11 cellular contexts compared by ENCODE assay signal in the genomic region with DNA sequence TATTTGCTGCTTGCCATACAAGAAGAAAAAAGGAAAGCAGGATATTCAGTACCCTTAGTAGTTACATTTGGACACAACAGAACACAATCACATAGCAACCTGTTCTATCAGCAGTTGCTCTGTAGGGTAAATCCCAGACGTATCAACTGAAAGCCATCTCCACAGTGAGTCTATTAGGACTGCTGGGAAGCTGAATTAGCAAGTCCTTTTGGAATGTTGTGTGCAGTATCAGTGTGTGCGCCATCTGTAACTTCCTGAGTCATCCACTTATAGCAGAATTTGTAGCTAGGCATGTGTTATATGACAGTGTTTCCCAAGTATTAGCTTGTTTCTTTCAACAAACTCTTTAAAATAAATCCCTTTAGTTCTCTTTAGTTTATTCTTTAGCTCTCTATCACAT. TPM values are rescaled to one million over a fixed set of nuclear protein-coding genes. Genes with fewer than 3 reads are reported as not detected.
DNase-seq lines count a peak whose midpoint lies in the region; ATAC-seq and TF ChIP-seq lines count a peak whose summit lies in the region.
"Had no signal": no experiment of that assay in that cellular context is flagged by ENCODE, and none has a peak within 500 bp of the region (broad histone marks: within the 10 kb centered on the region; RNA-seq: fewer than 3 reads in every experiment).

No MANE protein-coding gene starts in this region.

- no peak overlapping the region for H3K4me3 ChIP-seq in RWPE2 (ENCODE audit: severe bottlenecking)
- H3K4me3 ChIP-seq in fibroblast of villous mesenchyme (ENCODE audit: low read depth, low read length) = no peak overlapping the region
- H3K4me3 ChIP-seq: BLaER1 treated with 17β-estradiol and CSF1 and Interleukin-3, amounts not matched to agents 10 nM and 100 nM had no signal

- DNase-seq in A172 (ENCODE audit: low spot score) (peak; percentile 78), GM04504 (ENCODE audit: low read depth) (peak; percentile 73), RWPE2 (ENCODE audit: low spot score) (no peak), fibroblast of villous mesenchyme (ENCODE audit: low read depth) (peak; percentile 78), CD1c-positive myeloid dendritic cell (ENCODE audit: extremely low spot score) (no peak), NCI-H146 treated with DMSO at 0.1 percent for 48 hours (lab: John Stamatoyannopoulos, UW; ENCODE audit: unreplicated experiment) (no peak), D341Med (ENCODE audit: low spot score) (no peak)
- DNase-seq: activated T-cell treated with anti-CD3 and anti-CD28 coated beads, Interleukin-2, amount 50 U/mL, for 24 hours had no signal

- H3K27me3 ChIP-seq in RWPE2 (ENCODE audit: insufficient read depth, poor library complexity, severe bottlenecking) = no peaks in the 10 kb centered on the region
- H3K27me3 ChIP-seq: BLaER1 treated with 17β-estradiol and CSF1 and Interleukin-3, amounts not matched to agents 10 nM and 100 nM had no signal

- H3K27ac ChIP-seq in RWPE2 (ENCODE audit: poor library complexity, severe bottlenecking) = no peak overlapping the region
- H3K27ac ChIP-seq: BLaER1 treated with 17β-estradiol and CSF1 and Interleukin-3, amounts not matched to agents 10 nM and 100 nM had no signal

- peak; percentile 68 for ATAC-seq in RWPE2 (ENCODE audit: low read depth)
- no peak for ATAC-seq in HG03378 (IDR thresholded peaks at IDR 0.05; ENCODE audit: unreplicated experiment)
- ATAC-seq: stimulated activated effector memory CD8-positive, alpha-beta T cell treated with anti-CD3 and anti-CD28 coated beads, Interleukin-12 subunit alpha, Interleukin-12 subunit beta, amount 100 ng/mL, for 72 hours had no signal

- no peaks in the 10 kb centered on the region for H3K4me1 ChIP-seq in RWPE2 (ENCODE audit: insufficient read depth, poor library complexity, severe bottlenecking)

- no peaks in the 10 kb centered on the region for H3K9me3 ChIP-seq in RWPE2 (ENCODE audit: severe bottlenecking)
- H3K9me3 ChIP-seq: BLaER1 treated with 17β-estradiol and CSF1 and Interleukin-3, amounts not matched to agents 10 nM and 100 nM had no signal

- TF ChIP-seq CTCF in RWPE2 (IDR thresholded peaks at IDR 0.05; ENCODE audit: poor library complexity, severe bottlenecking) = no peak
- no peak for TF ChIP-seq CTCF in fibroblast of villous mesenchyme (IDR thresholded peaks at IDR 0.05; ENCODE audit: insufficient read depth, low read depth, low read length)

- H3K36me3 ChIP-seq in RWPE2 (ENCODE audit: low read depth) = no peaks in the 10 kb centered on the region

RNA-seq across cellular contexts. Expression of a gene that starts 21.3 kb away (rescaled TPM):
- total RNA-seq in A172 (2014; rRNA removed; shearing (Covaris generic)) = 1.2 and 1.8 TPM in 2 replicates
- 0.86 and 0.97 TPM in 2 replicates for total RNA-seq in fibroblast of villous mesenchyme

RNA-seq across cellular contexts. Expression of a gene that starts 28.0 kb away (rescaled TPM):
- total RNA-seq in A172 (2014; rRNA removed; shearing (Covaris generic)) = 8.7 and 10.9 TPM in 2 replicates
- total RNA-seq in fibroblast of villous mesenchyme = 66.5 and 78.3 TPM in 2 replicates

RNA-seq across cellular contexts. Expression of a gene that starts 28.6 kb away (rescaled TPM):
- total RNA-seq in A172 (2014; rRNA removed; shearing (Covaris generic)) = not detected in 2 replicates
- total RNA-seq in fibroblast of villous mesenchyme = 0.32 and 0.86 TPM in 2 replicates

Comparison
In these comparisons a context has a peak if more than half of its experiments do, and no peak if none do; other contexts are left out.
1. DNase-seq: peak in A172 (single experiment), GM04504 (single experiment) and fibroblast of villous mesenchyme (single experiment); none in RWPE2 (single experiment), CD1c-positive myeloid dendritic cell (single experiment), NCI-H146 treated with DMSO at 0.1 percent for 48 hours (single experiment) and D341Med (single experiment).